15 cellular contexts compared by ENCODE assay signal in genomic region chr12:31835276-31835882, GRCh38.
DNase-seq lines count a peak whose midpoint lies in the region; TF ChIP-seq lines count a peak whose summit lies in the region.
"Had no signal": no experiment of that assay in that cellular context is flagged by ENCODE, and none has a peak within 500 bp of the region (broad histone marks: within the 10 kb centered on the region; RNA-seq: fewer than 3 reads in every experiment).

No MANE protein-coding gene starts in this region.

- H3K4me3 ChIP-seq in GM12865 (ENCODE audit: low read depth, low read length) (no peak overlapping the region), OCI-LY7 (ENCODE audit: low read depth, low read length, poor library complexity, severe bottlenecking) (no peak overlapping the region)

- H4K20me1 ChIP-seq in OCI-LY7 (ENCODE audit: insufficient read depth, low read length) = no peaks in the 10 kb centered on the region

- H3K27ac Mint-ChIP-seq in CD14-positive monocyte = peak overlapping the region; percentile 46 to 86 (median 73)
- no peak overlapping the region for H3K27ac Mint-ChIP-seq in activated CD4-positive, alpha-beta T cell treated with anti-CD3 and anti-CD28 coated beads, Interleukin-2, amount 10 ng/mL, durations not matched to agents 7 days and 5 days
- H3K27ac Mint-ChIP-seq: activated CD4-positive, alpha-beta T cell treated with anti-CD3 and anti-CD28 coated beads, Interleukin-2, amount 10 ng/mL, durations not matched to agents 24 days and 14 days had no signal

- peak overlapping the region; percentile 36; the same call in 1 of the 2 replicates for H3K4me2 ChIP-seq in OCI-LY7 (ENCODE audit: low read length)

- H3K9me2 ChIP-seq in OCI-LY7 (ENCODE audit: insufficient read depth, low read length) = no peaks in the 10 kb centered on the region

- H3K4me3 Mint-ChIP-seq in CD14-positive monocyte = no peak overlapping the region
- H3K4me3 Mint-ChIP-seq in activated CD4-positive, alpha-beta T cell treated with anti-CD3 and anti-CD28 coated beads, Interleukin-2, amount 10 ng/mL, durations not matched to agents 7 days and 5 days = no peak overlapping the region
- H3K4me3 Mint-ChIP-seq: activated CD4-positive, alpha-beta T cell treated with anti-CD3 and anti-CD28 coated beads, Interleukin-2, amount 10 ng/mL, durations not matched to agents 24 days and 14 days had no signal

- H2AFZ ChIP-seq in OCI-LY7 (ENCODE audit: low read length) = peak overlapping the region; percentile 65

- POLR2A ChIA-PET in OCI-LY7 (lab: Charles Lee) = interaction anchor here (0.6 to 1.0 kb wide), 6 partner anchors 16 to 100 kb away, joined by 3 to 6 read pairs (median 3); no protein-coding TSS in a partner anchor
- POLR2A ChIA-PET in activated CD4-positive, alpha-beta T cell treated with anti-CD3 and anti-CD28 coated beads, Interleukin-2, amount 10 ng/mL, durations not matched to agents 7 days and 5 days (lab: Charles Lee) = no interaction called here

- H3K4me1 ChIP-seq in OCI-LY7 (ENCODE audit: insufficient read depth, low read length, poor library complexity, severe bottlenecking) = peaks cover 22% of the 10 kb centered on the region

- H3K27me3 Mint-ChIP-seq in CD14-positive monocyte (ENCODE audit: low read depth in 3 of 3) = peaks cover 0 to 2% (median 0%) of the 10 kb centered on the region in 3 donors
- no peaks in the 10 kb centered on the region for H3K27me3 Mint-ChIP-seq in activated CD4-positive, alpha-beta T cell treated with anti-CD3 and anti-CD28 coated beads, Interleukin-2, amount 10 ng/mL, durations not matched to agents 7 days and 5 days
- H3K27me3 Mint-ChIP-seq: activated CD4-positive, alpha-beta T cell treated with anti-CD3 and anti-CD28 coated beads, Interleukin-2, amount 10 ng/mL, durations not matched to agents 24 days and 14 days had no signal

- peaks cover 23 to 68% (median 42%) of the 10 kb centered on the region in 7 donors for H3K9me3 Mint-ChIP-seq in CD14-positive monocyte
- peaks cover 44% of the 10 kb centered on the region for H3K9me3 Mint-ChIP-seq in activated CD4-positive, alpha-beta T cell treated with anti-CD3 and anti-CD28 coated beads, Interleukin-2, amount 10 ng/mL, durations not matched to agents 7 days and 5 days

- no TSS peak for BruUV-seq in OCI-LY7 (replicated peaks; lab: Mats Ljungman, UMichigan)

- TF ChIP-seq CTCF in CD14-positive monocyte (IDR thresholded peaks at IDR 0.05) (no peak), GM12865 (IDR thresholded peaks at IDR 0.05; ENCODE audit: insufficient read depth, low read depth, low read length, missing control alignments) (no peak), OCI-LY7 (conservative IDR thresholded peaks at IDR 0.05; ENCODE audit: low read length) (no peak)

- peaks cover 4% of the 10 kb centered on the region; the same call in 1 of the 2 replicates for H3K9me3 ChIP-seq in OCI-LY7 (ENCODE audit: low read length)

- peak overlapping the region; percentile 3 for H3K27ac ChIP-seq in OCI-LY7 (ENCODE audit: low read depth, low read length, poor library complexity, severe bottlenecking)

- H3K79me2 ChIP-seq in OCI-LY7 (ENCODE audit: insufficient read depth, low read depth, low read length) = no peaks in the 10 kb centered on the region

- H3K36me3 ChIP-seq in OCI-LY7 (ENCODE audit: insufficient read depth, low read length) = no peaks in the 10 kb centered on the region; the same call in 1 of the 2 replicates

- DNase-seq in CD14-positive monocyte (ENCODE audit: low spot score) = no peak
- peak; percentile 43 for DNase-seq in GM12865 (ENCODE audit: low read depth)
- DNase-seq in OCI-LY7 (ENCODE audit: low spot score) = peak; percentile 55
- DNase-seq in kidney tubule cell (ENCODE audit: low spot score) = peak; percentile 57
- no peak for DNase-seq in activated CD4-positive, alpha-beta T cell treated with anti-CD3 and anti-CD28 coated beads, Interleukin-2, amount 10 ng/mL, durations not matched to agents 7 days and 5 days
- DNase-seq in SKM-1 treated with dmso at 0.1 percent for 144 hours (lab: John Stamatoyannopoulos, UW; ENCODE audit: unreplicated experiment) = no peak
- no peak for DNase-seq in NCI-H1092 treated with DMSO at 0.1 percent for 48 hours (lab: John Stamatoyannopoulos, UW)
- no peak for DNase-seq in stimulated activated CD4-positive, alpha-beta T cell treated with anti-CD3 and anti-CD28 coated beads, Interleukin-12 subunit alpha, Interleukin-12 subunit beta, amount 100 ng/mL, for 4 hours
- DNase-seq: activated CD4-positive, alpha-beta T cell treated with anti-CD3 and anti-CD28 coated beads, Interleukin-2, amount 10 ng/mL, durations not matched to agents 24 days and 14 days; activated T-cell treated with anti-CD3 and anti-CD28 coated beads, Interleukin-2, amount 50 U/mL, for 1 hour; AML-193; caudate nucleus; DMS79 treated with DMSO at 0.1 percent for 48 hours; substantia nigra; T1000 had no signal

- peaks cover 2 to 10% of the 10 kb centered on the region in 2 donors for H3K36me3 Mint-ChIP-seq in CD14-positive monocyte
- peaks cover 34% of the 10 kb centered on the region for H3K36me3 Mint-ChIP-seq in activated CD4-positive, alpha-beta T cell treated with anti-CD3 and anti-CD28 coated beads, Interleukin-2, amount 10 ng/mL, durations not matched to agents 7 days and 5 days (ENCODE audit: low read depth)

- H3K4me1 Mint-ChIP-seq in CD14-positive monocyte = peaks cover 30% of the 10 kb centered on the region
- H3K4me1 Mint-ChIP-seq in activated CD4-positive, alpha-beta T cell treated with anti-CD3 and anti-CD28 coated beads, Interleukin-2, amount 10 ng/mL, durations not matched to agents 7 days and 5 days = peaks cover 27% of the 10 kb centered on the region

- intact Hi-C loops in CD14-positive monocyte (cut with micrococcal nuclease) (loop anchor here in 1 of 2 donors (10.0 kb wide), 1 partner anchor 91 kb away; no protein-coding TSS in a partner anchor), OCI-LY7 (cut with micrococcal nuclease; ENCODE audit: unreplicated experiment) (no loop called here)

- CTCF ChIA-PET in OCI-LY7 (lab: Charles Lee; ENCODE audit: unreplicated experiment) = no interaction called here
- CTCF ChIA-PET in activated CD4-positive, alpha-beta T cell treated with anti-CD3 and anti-CD28 coated beads, Interleukin-2, amount 10 ng/mL, durations not matched to agents 7 days and 5 days (lab: Charles Lee) = interaction anchor here (0.6 to 1.0 kb wide), 2 partner anchors 31 to 198 kb away, joined by 3 read pairs; no protein-coding TSS in a partner anchor

Comparison
In these comparisons a context has a peak if more than half of its experiments do, and no peak if none do; other contexts are left out.
1. DNase-seq: peak in GM12865 (single experiment), OCI-LY7 (single experiment) and kidney tubule cell (single experiment); none in CD14-positive monocyte (single experiment), activated CD4-positive, alpha-beta T cell treated with anti-CD3 and anti-CD28 coated beads, Interleukin-2, amount 10 ng/mL, durations not matched to agents 7 days and 5 days (single experiment), SKM-1 treated with dmso at 0.1 percent for 144 hours (single experiment), NCI-H1092 treated with DMSO at 0.1 percent for 48 hours (single experiment) and stimulated activated CD4-positive, alpha-beta T cell treated with anti-CD3 and anti-CD28 coated beads, Interleukin-12 subunit alpha, Interleukin-12 subunit beta, amount 100 ng/mL, for 4 hours (single experiment).